In genomic region chr16:56193951-56194726, GRCh38 we compare ENCODE assay signal across 8 cellular contexts. TPM values are rescaled to one million over a fixed set of nuclear protein-coding genes. Genes with fewer than 3 reads are reported as not detected.
DNase-seq lines count a peak whose midpoint lies in the region; ATAC-seq, FAIRE-seq and TF ChIP-seq lines count a peak whose summit lies in the region.

No MANE protein-coding gene starts in this region.

- no peak overlapping the region for H3K27ac Mint-ChIP-seq in activated CD4-positive, alpha-beta T cell treated with anti-CD3 and anti-CD28 coated beads, Interleukin-2, amount 10 ng/mL, durations not matched to agents 24 days and 14 days
- no peak overlapping the region for H3K27ac Mint-ChIP-seq in immature natural killer cell

- ATAC-seq in HG03025 (IDR thresholded peaks at IDR 0.05; ENCODE audit: low FRiP score, unreplicated experiment) (no peak), HG02973 (IDR thresholded peaks at IDR 0.05; ENCODE audit: unreplicated experiment) (no peak)

- H3K4me1 ChIP-seq in skeletal muscle tissue (ENCODE audit: control insufficient read depth in 3 of 3, insufficient read depth in 3 of 3, low read length in 3 of 3), result peaks cover 12 to 14% (median 14%) of the 10 kb centered on the region in 3 donors

- H3K27ac ChIP-seq in skeletal muscle tissue (ENCODE audit: low read depth, low read length), result no peak overlapping the region

- no peak for FAIRE-seq in D721Med (lab: Jason Lieb, UNC)

- H3K36me3 ChIP-seq in skeletal muscle tissue (ENCODE audit: control insufficient read depth in 3 of 3, insufficient read depth in 3 of 3, low read length in 3 of 3), result no peaks in the 10 kb centered on the region

- peaks cover 12 to 29% (median 26%) of the 10 kb centered on the region in 3 donors for H3K27me3 ChIP-seq in skeletal muscle tissue (ENCODE audit: control insufficient read depth in 3 of 3, insufficient read depth in 3 of 3, low read length in 3 of 3)

- peaks cover 6% of the 10 kb centered on the region for H3K36me3 Mint-ChIP-seq in activated CD4-positive, alpha-beta T cell treated with anti-CD3 and anti-CD28 coated beads, Interleukin-2, amount 10 ng/mL, durations not matched to agents 24 days and 14 days (ENCODE audit: low read depth)
- H3K36me3 Mint-ChIP-seq in immature natural killer cell, result no peaks in the 10 kb centered on the region

- H3K9me3 ChIP-seq in skeletal muscle tissue (ENCODE audit: control insufficient read depth in 3 of 3, low read length in 3 of 3), result no peaks in the 10 kb centered on the region

- no peak for TF ChIP-seq CTCF in D721Med (IDR thresholded peaks at IDR 0.05; ENCODE audit: insufficient read depth, missing control alignments)

- peaks cover 68% of the 10 kb centered on the region for H3K27me3 Mint-ChIP-seq in activated CD4-positive, alpha-beta T cell treated with anti-CD3 and anti-CD28 coated beads, Interleukin-2, amount 10 ng/mL, durations not matched to agents 24 days and 14 days
- H3K27me3 Mint-ChIP-seq in immature natural killer cell (ENCODE audit: low read depth in 3 of 3), result peaks cover 17 to 47% (median 44%) of the 10 kb centered on the region in 3 donors

- peak overlapping the region; percentile 73 for H3K4me3 Mint-ChIP-seq in activated CD4-positive, alpha-beta T cell treated with anti-CD3 and anti-CD28 coated beads, Interleukin-2, amount 10 ng/mL, durations not matched to agents 24 days and 14 days
- H3K4me3 Mint-ChIP-seq in immature natural killer cell, result peak overlapping the region; percentile 53 to 80 (median 63)

- peak overlapping the region; percentile 16 to 41 (median 40) for H3K4me3 ChIP-seq in skeletal muscle tissue (ENCODE audit: low read length in 3 of 3)

- DNase-seq in D721Med (ENCODE audit: insufficient read length, low spot score) (peak; percentile 46), NCI-H1436 (lab: John Stamatoyannopoulos, UW) (peak; percentile 90), cerebellum (ENCODE audit: low spot score) (peak; percentile 96), immature natural killer cell (peak; percentile 61 to 73 (median 64))
- peak; percentile 92 for DNase-seq in activated CD4-positive, alpha-beta T cell treated with anti-CD3 and anti-CD28 coated beads, Interleukin-2, amount 10 ng/mL, durations not matched to agents 24 days and 14 days

- peaks cover 11% of the 10 kb centered on the region for H3K9me3 Mint-ChIP-seq in activated CD4-positive, alpha-beta T cell treated with anti-CD3 and anti-CD28 coated beads, Interleukin-2, amount 10 ng/mL, durations not matched to agents 24 days and 14 days
- H3K9me3 Mint-ChIP-seq in immature natural killer cell, result no peaks in the 10 kb centered on the region

- H3K9ac ChIP-seq in skeletal muscle tissue (ENCODE audit: low read depth in 1 of 3, low read length in 3 of 3), result no peak overlapping the region

- H3K4me1 Mint-ChIP-seq in activated CD4-positive, alpha-beta T cell treated with anti-CD3 and anti-CD28 coated beads, Interleukin-2, amount 10 ng/mL, durations not matched to agents 24 days and 14 days, result peaks cover 46% of the 10 kb centered on the region
- H3K4me1 Mint-ChIP-seq in immature natural killer cell, result peaks cover 32 to 34% of the 10 kb centered on the region in 2 donors

- intact Hi-C loops in activated CD4-positive, alpha-beta T cell treated with anti-CD3 and anti-CD28 coated beads, Interleukin-2, amount 10 ng/mL, durations not matched to agents 24 days and 14 days (cut with micrococcal nuclease), result loop anchor here (10.0 kb wide), 2 partner anchors 231 to 1269 kb away; partner anchors contain the start of gene AMFR

RNA-seq across cellular contexts. Expression of gene GNAO1, which starts 2.9 kb away (rescaled TPM):
- 2.0 and 2.3 TPM in 2 replicates for total RNA-seq in activated CD4-positive, alpha-beta T cell treated with anti-CD3 and anti-CD28 coated beads, Interleukin-2, amount 10 ng/mL, durations not matched to agents 24 days and 14 days
- total RNA-seq in cerebellum (71.6 TPM), skeletal muscle tissue (under 0.01 TPM)
- polyA plus RNA-seq in immature natural killer cell, result under 1 TPM in 2 of 3 donors, not detected in 1; 0.45 to 0.88 TPM

Comparison
In these comparisons a context has a peak if more than half of its experiments do, and no peak if none do; other contexts are left out.
1. DNase-seq: peak in every context shown above with its lines; median percentile 96 in cerebellum; 92 in activated CD4-positive, alpha-beta T cell treated with anti-CD3 and anti-CD28 coated beads, Interleukin-2, amount 10 ng/mL, durations not matched to agents 24 days and 14 days; 90 in NCI-H1436; 64 in immature natural killer cell; 46 in D721Med.
2. RNA of gene GNAO1, which starts 2.9 kb away (total RNA-seq): 71.6 TPM in cerebellum (single experiment); 2.0 to 2.3 TPM in activated CD4-positive, alpha-beta T cell treated with anti-CD3 and anti-CD28 coated beads, Interleukin-2, amount 10 ng/mL, durations not matched to agents 24 days and 14 days and under 0.01 TPM in skeletal muscle tissue (single experiment); every median in the first group is over 10 times any median in the second.